Comparison of ENCODE assay signal across 9 cellular contexts in genomic region chr13:27455331-27455855, GRCh38. TPM values are rescaled to one million over a fixed set of nuclear protein-coding genes. Genes with fewer than 3 reads are reported as not detected.
A peak's percentile ranks its signal among the peaks of the same experiment; 100 is the strongest.
DNase-seq lines count a peak whose midpoint lies in the region; ATAC-seq, FAIRE-seq and TF ChIP-seq lines count a peak whose summit lies in the region.
"Had no signal": no experiment of that assay in that cellular context is flagged by ENCODE, and none has a peak within 500 bp of the region (broad histone marks: within the 10 kb centered on the region; RNA-seq: fewer than 3 reads in every experiment).

No MANE protein-coding gene starts in this region.

- 0 out of 6 replicates have a peak overlapping the region, but pooled peaks of 1 of the 2 experiments have one; percentile 41 for H3K27ac ChIP-seq in A549
- H3K27ac ChIP-seq in lower lobe of right lung = peak overlapping the region; percentile 51

- H3K27ac Mint-ChIP-seq in activated T-helper 1 cell treated with anti-CD3 and anti-CD28 coated beads, Interleukin-12 subunit alpha, Interleukin-12 subunit beta, Interleukin-2, Interleukin-4 antibody, amounts not matched to agents 30 ng/mL and 10 ng/mL and 1 ng/mL, durations not matched to agents 14 hours and 24 hours and 36 hours = peak overlapping the region; percentile 98

- CTCF ChIA-PET in A549 (lab: Yijun Ruan, JAX) = interaction anchor here (0.6 kb wide), 1 partner anchor 371 kb away, joined by 3 read pairs; no protein-coding TSS in a partner anchor

- no peak overlapping the region for H3K4me3 ChIP-seq in A549
- peak overlapping the region; percentile 41 for H3K4me3 ChIP-seq in lower lobe of right lung

- H3K36me3 Mint-ChIP-seq in activated T-helper 1 cell treated with anti-CD3 and anti-CD28 coated beads, Interleukin-12 subunit alpha, Interleukin-12 subunit beta, Interleukin-2, Interleukin-4 antibody, amounts not matched to agents 30 ng/mL and 10 ng/mL and 1 ng/mL, durations not matched to agents 14 hours and 24 hours and 36 hours (ENCODE audit: low read depth) = peaks cover 2% of the 10 kb centered on the region

- intact Hi-C loops in activated T-helper 1 cell treated with anti-CD3 and anti-CD28 coated beads, Interleukin-12 subunit alpha, Interleukin-12 subunit beta, Interleukin-2, Interleukin-4 antibody, amounts not matched to agents 30 ng/mL and 10 ng/mL and 1 ng/mL, durations not matched to agents 14 hours and 24 hours and 36 hours (cut with micrococcal nuclease) = no loop called here
- intact Hi-C loops in lower lobe of right lung (cut with DNase I) = no loop called here

- TF ChIP-seq POLR2A in A549 (IDR thresholded peaks at IDR 0.05; ENCODE audit: low read length) = no peak

- H3K9me3 ChIP-seq in A549 (no peaks in the 10 kb centered on the region), lower lobe of right lung (no peaks in the 10 kb centered on the region)

- H3K4me3 Mint-ChIP-seq in activated T-helper 1 cell treated with anti-CD3 and anti-CD28 coated beads, Interleukin-12 subunit alpha, Interleukin-12 subunit beta, Interleukin-2, Interleukin-4 antibody, amounts not matched to agents 30 ng/mL and 10 ng/mL and 1 ng/mL, durations not matched to agents 14 hours and 24 hours and 36 hours = peak overlapping the region; percentile 90

- peak overlapping the region; percentile 57 for H3K4me2 ChIP-seq in A549

- WGBS in A549 (ENCODE audit: missing lambda C conversion rate) = 44% methylated on average over 2 of the region's 5 CpGs

- no peak for FAIRE-seq in A549 (lab: Jason Lieb, UNC)

- H3K4me1 Mint-ChIP-seq in activated T-helper 1 cell treated with anti-CD3 and anti-CD28 coated beads, Interleukin-12 subunit alpha, Interleukin-12 subunit beta, Interleukin-2, Interleukin-4 antibody, amounts not matched to agents 30 ng/mL and 10 ng/mL and 1 ng/mL, durations not matched to agents 14 hours and 24 hours and 36 hours (ENCODE audit: low read depth) = peaks cover 29% of the 10 kb centered on the region

- H3K36me3 ChIP-seq in lower lobe of right lung = no peaks in the 10 kb centered on the region

- DNase-seq in A549 (ENCODE audit: low read depth in 1 of 2, low spot score in 1 of 2) = no peak
- DNase-seq in activated T-helper 1 cell treated with anti-CD3 and anti-CD28 coated beads, Interleukin-12 subunit alpha, Interleukin-12 subunit beta, Interleukin-2, Interleukin-4 antibody, amounts not matched to agents 30 ng/mL and 10 ng/mL and 1 ng/mL, durations not matched to agents 14 hours and 24 hours and 36 hours (ENCODE audit: low spot score) = no peak
- DNase-seq in lower lobe of right lung = no peak
- DNase-seq in DMS 273 treated with DMSO at 0.1 percent for 48 hours (lab: John Stamatoyannopoulos, UW) = no peak
- no peak for DNase-seq in SKM-1 (lab: John Stamatoyannopoulos, UW; ENCODE audit: unreplicated experiment)
- DNase-seq: NCI-H2171 had no signal

- POLR2A ChIA-PET in A549 (lab: Yijun Ruan, JAX) = no interaction called here

- no peak for TF ChIP-seq EP300 in A549 (IDR thresholded peaks at IDR 0.05)

- H3K27me3 Mint-ChIP-seq in activated T-helper 1 cell treated with anti-CD3 and anti-CD28 coated beads, Interleukin-12 subunit alpha, Interleukin-12 subunit beta, Interleukin-2, Interleukin-4 antibody, amounts not matched to agents 30 ng/mL and 10 ng/mL and 1 ng/mL, durations not matched to agents 14 hours and 24 hours and 36 hours (ENCODE audit: insufficient read depth) = no peaks in the 10 kb centered on the region

- H3K4me1 ChIP-seq in A549 (peaks cover 5% of the 10 kb centered on the region; the same call in 1 of the 3 replicates), lower lobe of right lung (peaks cover 20% of the 10 kb centered on the region)

- no peaks in the 10 kb centered on the region for H3K27me3 ChIP-seq in lower lobe of right lung (ENCODE audit: low read depth)

- no peak for TF ChIP-seq RAD21 in A549 (conservative IDR thresholded peaks at IDR 0.05 in 1 of 2, IDR thresholded peaks at IDR 0.05 in 1 of 2)

- no peak for TF ChIP-seq CTCF in A549 (IDR thresholded peaks at IDR 0.05)
- TF ChIP-seq CTCF in lower lobe of right lung (IDR thresholded peaks at IDR 0.05) = no peak

- ATAC-seq in A549 (no peak), GM19463 (IDR thresholded peaks at IDR 0.05; ENCODE audit: unreplicated experiment) (peak; percentile 43), lower lobe of right lung (no peak), GM18520 (IDR thresholded peaks at IDR 0.05; ENCODE audit: unreplicated experiment) (no peak), GM18907 (IDR thresholded peaks at IDR 0.05; ENCODE audit: unreplicated experiment) (no peak)

- H3K9me3 Mint-ChIP-seq in activated T-helper 1 cell treated with anti-CD3 and anti-CD28 coated beads, Interleukin-12 subunit alpha, Interleukin-12 subunit beta, Interleukin-2, Interleukin-4 antibody, amounts not matched to agents 30 ng/mL and 10 ng/mL and 1 ng/mL, durations not matched to agents 14 hours and 24 hours and 36 hours = no peaks in the 10 kb centered on the region

TF ChIP-seq in A549, 52 proteins besides CTCF, POLR2A, EP300 and RAD21:
- TF ChIP-seq HDAC2 (IDR thresholded peaks at IDR 0.05) = no peak
- TF ChIP-seq NR3C1 (IDR thresholded peaks at IDR 0.05) = no peak
- no peak for TF ChIP-seq FOXS1 (CRISPR knock-in tag; IDR thresholded peaks at IDR 0.05)
- TF ChIP-seq ZSCAN20 (CRISPR knock-in tag; IDR thresholded peaks at IDR 0.05) = no peak
- no peak for TF ChIP-seq HOXB13 (CRISPR knock-in tag; IDR thresholded peaks at IDR 0.05; ENCODE audit: low read depth)
- no peak for TF ChIP-seq BHLHE40 (IDR thresholded peaks at IDR 0.05; ENCODE audit: low read depth, low read length)
- TF ChIP-seq MYC (IDR thresholded peaks at IDR 0.05; ENCODE audit: borderline replicate concordance, low read length) = no peak
TF ChIP-seq in A549: peak in this region for 0.

RNA-seq across cellular contexts. Expression of gene MTIF3, which starts 5.0 kb away (rescaled TPM):
- polyA plus RNA-seq in A549 (2011; rRNA removed) = 50.3 and 61.8 TPM in 2 replicates
- 13.5 and 15.6 TPM in 2 replicates for polyA plus RNA-seq in A549 (2012; cell fraction: cytosol; rRNA removed)
- 4.6 and 6.8 TPM in 2 replicates for polyA plus RNA-seq in A549 (2012; cell fraction: nucleus; rRNA removed)
- polyA plus RNA-seq in A549 (2017; fragmentation: RNase III; extraction: RNeasy Plus Mini Kit Qiagen cat#74134 plus additional on column Dnase treatment) = 31.6 to 32.4 TPM (median 31.7 TPM) in 3 replicates
- polyA minus RNA-seq in A549 (2011; rRNA and poly(A)+ RNA removed) = 7.8 and 12.4 TPM in 2 replicates
- total RNA-seq in activated T-helper 1 cell treated with anti-CD3 and anti-CD28 coated beads, Interleukin-12 subunit alpha, Interleukin-12 subunit beta, Interleukin-2, Interleukin-4 antibody, amounts not matched to agents 30 ng/mL and 10 ng/mL and 1 ng/mL, durations not matched to agents 14 hours and 24 hours and 36 hours = 30.4 and 36.0 TPM in 2 replicates
- total RNA-seq in lower lobe of right lung = 37.5 TPM

RNA-seq across cellular contexts. Expression of gene GTF3A, which starts 31.0 kb away (rescaled TPM):
- polyA plus RNA-seq in A549 (2011; rRNA removed) = 125 and 132 TPM in 2 replicates
- polyA plus RNA-seq in A549 (2012; cell fraction: cytosol; rRNA removed) = 70.0 and 94.7 TPM in 2 replicates
- polyA plus RNA-seq in A549 (2012; cell fraction: nucleus; rRNA removed) = 45.4 and 53.6 TPM in 2 replicates
- 93.1 to 99.6 TPM (median 93.4 TPM) in 3 replicates for polyA plus RNA-seq in A549 (2017; fragmentation: RNase III; extraction: RNeasy Plus Mini Kit Qiagen cat#74134 plus additional on column Dnase treatment)
- polyA minus RNA-seq in A549 (2011; rRNA and poly(A)+ RNA removed) = 38.5 and 41.4 TPM in 2 replicates
- total RNA-seq in activated T-helper 1 cell treated with anti-CD3 and anti-CD28 coated beads, Interleukin-12 subunit alpha, Interleukin-12 subunit beta, Interleukin-2, Interleukin-4 antibody, amounts not matched to agents 30 ng/mL and 10 ng/mL and 1 ng/mL, durations not matched to agents 14 hours and 24 hours and 36 hours = 255 and 264 TPM in 2 replicates
- total RNA-seq in lower lobe of right lung = 83.0 TPM
